Comparison of ENCODE assay signal across 8 cellular contexts in genomic region chr20:62136283-62137091, GRCh38. TPM values are rescaled to one million over a fixed set of nuclear protein-coding genes. Genes with fewer than 3 reads are reported as not detected.
DNase-seq lines count a peak whose midpoint lies in the region; FAIRE-seq lines count a peak whose summit lies in the region.

No MANE protein-coding gene starts in this region.

- no peak for FAIRE-seq in frontal cortex (lab: Jason Lieb, UNC)

- intact Hi-C loops in posterior cingulate gyrus (cut with DNase I): loop anchor here (1.0 kb wide), 1 partner anchor 125 kb away; no protein-coding TSS in a partner anchor

- DNase-seq in DMS 273 treated with DMSO at 0.1 percent for 48 hours (lab: John Stamatoyannopoulos, UW) (peak; percentile 16), HuH-7 (ENCODE audit: low spot score) (peak; percentile 83), SHP77 (lab: John Stamatoyannopoulos, UW) (peak; percentile 65 to 78), fibroblast of the conjunctiva (ENCODE audit: low read depth) (peak; percentile 57), posterior cingulate gyrus (peak in 9 of 10 donors; percentile 37 to 95 (median 68)), ureter (ENCODE audit: low spot score) (no peak), frontal cortex (ENCODE audit: low spot score in 2 of 2) (no peak)
- peak; percentile 60 for DNase-seq in activated effector memory CD4-positive, alpha-beta T cell treated with Interleukin-2 at 50 U/mL for 16 hours

RNA-seq across cellular contexts. Expression of gene PSMA7, which starts 6.7 kb away (rescaled TPM):
- total RNA-seq in ureter (181 TPM), frontal cortex (124 TPM)

RNA-seq across cellular contexts. Expression of gene SS18L1, which starts 7.1 kb away (rescaled TPM):
- 15.6 TPM for total RNA-seq in ureter
- total RNA-seq in frontal cortex: 86.0 TPM

RNA-seq across cellular contexts. Expression of gene LSM14B, which starts 14.2 kb away (rescaled TPM):
- total RNA-seq in ureter: 39.0 TPM
- total RNA-seq in frontal cortex: 97.8 TPM

RNA-seq across cellular contexts. Expression of gene MTG2, which starts 46.3 kb away (rescaled TPM):
- total RNA-seq in ureter (35.5 TPM), frontal cortex (17.5 TPM)

Comparison
In these comparisons a context has a peak if more than half of its experiments do, and no peak if none do; other contexts are left out.
1. DNase-seq: peak in DMS 273 treated with DMSO at 0.1 percent for 48 hours (single experiment), HuH-7 (single experiment), SHP77 (2 of 2), activated effector memory CD4-positive, alpha-beta T cell treated with Interleukin-2 at 50 U/mL for 16 hours (single experiment), fibroblast of the conjunctiva (single experiment) and posterior cingulate gyrus (9 of 10); none in ureter (single experiment) and frontal cortex (0 of 2).